8 cellular contexts compared by ENCODE assay signal in genomic region chr3:188947983-188948657, GRCh38.
DNase-seq lines count a peak whose midpoint lies in the region; ATAC-seq and TF ChIP-seq lines count a peak whose summit lies in the region.

No MANE protein-coding gene starts in this region.

- in situ Hi-C loops in GM13976 (cut with MboI; ENCODE audit: low sequenced_read_pairs, unreplicated experiment), result no loop called here

- H3K9me3 ChIP-seq in WERI-Rb-1 (ENCODE audit: severe bottlenecking), result no peaks in the 10 kb centered on the region

- H3K27me3 Mint-ChIP-seq in glutamatergic neuron (ENCODE audit: unreplicated experiment) (no peaks in the 10 kb centered on the region), osteocyte (ENCODE audit: unreplicated experiment) (no peaks in the 10 kb centered on the region)

- no peaks in the 10 kb centered on the region for H3K36me3 ChIP-seq in WERI-Rb-1

- no peaks in the 10 kb centered on the region for H3K36me3 Mint-ChIP-seq in glutamatergic neuron (ENCODE audit: unreplicated experiment)
- no peaks in the 10 kb centered on the region for H3K36me3 Mint-ChIP-seq in osteocyte (ENCODE audit: unreplicated experiment)

- H3K27ac ChIP-seq in WERI-Rb-1, result no peak overlapping the region

- H3K4me3 ChIP-seq in WERI-Rb-1 (ENCODE audit: low read depth, low read length), result peak overlapping the region; percentile 43

- peaks cover 4% of the 10 kb centered on the region for H3K9me3 Mint-ChIP-seq in glutamatergic neuron (ENCODE audit: unreplicated experiment)
- H3K9me3 Mint-ChIP-seq in osteocyte (ENCODE audit: unreplicated experiment), result no peaks in the 10 kb centered on the region

- H3K4me3 Mint-ChIP-seq in glutamatergic neuron (ENCODE audit: unreplicated experiment) (peak overlapping the region; percentile 75), osteocyte (ENCODE audit: unreplicated experiment) (peak overlapping the region; percentile 69)

- H3K4me1 Mint-ChIP-seq in glutamatergic neuron (ENCODE audit: low read depth, unreplicated experiment), result no peaks in the 10 kb centered on the region
- peaks cover 51% of the 10 kb centered on the region for H3K4me1 Mint-ChIP-seq in osteocyte (ENCODE audit: unreplicated experiment)

- H3K27ac Mint-ChIP-seq in glutamatergic neuron (ENCODE audit: unreplicated experiment) (no peak overlapping the region), osteocyte (ENCODE audit: unreplicated experiment) (peak overlapping the region; percentile 86)

- H3K27me3 ChIP-seq in WERI-Rb-1 (ENCODE audit: insufficient read depth, low read depth, severe bottlenecking), result peaks cover 4% of the 10 kb centered on the region

- DNase-seq in COLO829 (ENCODE audit: low spot score) (peak; percentile 92), NCI-H1436 (lab: John Stamatoyannopoulos, UW) (peak; percentile 98), WERI-Rb-1 (peak; percentile 76), glutamatergic neuron (peak; percentile 67), osteocyte (ENCODE audit: extremely low spot score, unreplicated experiment) (peak; percentile 88), GM13976 (ENCODE audit: low spot score) (no peak)

- TF ChIP-seq CTCF in WERI-Rb-1 (IDR thresholded peaks at IDR 0.05; ENCODE audit: low read depth, low read length) (no peak), glutamatergic neuron (IDR thresholded peaks at IDR 0.05; ENCODE audit: partially characterized antibody, unreplicated experiment) (no peak), osteocyte (IDR thresholded peaks at IDR 0.05) (no peak), GM13976 (IDR thresholded peaks at IDR 0.05; ENCODE audit: borderline replicate concordance, control extremely low read depth, extremely low read depth, insufficient read depth, missing control alignments) (no peak)

- ATAC-seq in HG02798 (IDR thresholded peaks at IDR 0.05; ENCODE audit: poor library complexity, unreplicated experiment) (no peak), HG03196 (IDR thresholded peaks at IDR 0.05; ENCODE audit: unreplicated experiment) (no peak)
